In genomic region chr1:168734271-168734670, GRCh38 we compare ENCODE assay signal across 14 cellular contexts. TPM values are rescaled to one million over a fixed set of nuclear protein-coding genes. Genes with fewer than 3 reads are reported as not detected.
"Had no signal": no experiment of that assay in that cellular context is flagged by ENCODE, and none has a peak within 500 bp of the region (broad histone marks: within the 10 kb centered on the region; RNA-seq: fewer than 3 reads in every experiment).

No MANE protein-coding gene starts in this region.

- H3K9me3 ChIP-seq: tibial artery had no signal

- H3K4me1 ChIP-seq: tibial artery had no signal

- H3K36me3 ChIP-seq: tibial artery had no signal

- H3K4me3 ChIP-seq: skin epidermis, tibial artery had no signal

- DNase-seq: activated B cell treated with CpG ODN at 0.5 μM for 24 hours; activated CD4-positive, alpha-beta T cell treated with anti-CD3 and anti-CD28 coated beads, Interleukin-2, amount 10 ng/mL, durations not matched to agents 7 days and 5 days; activated naive CD4-positive, alpha-beta T cell treated with anti-CD3 and anti-CD28 coated beads, Interleukin-2, amount 10 ng/mL, durations not matched to agents 7 days and 5 days; activated T-cell treated with anti-CD3 and anti-CD28 coated beads for 4 hours; central memory CD4-positive, alpha-beta T cell; erythroblast; glutamatergic neuron; mesendoderm; T-helper 2 cell; tibial artery had no signal

- H3K27me3 ChIP-seq: tibial artery had no signal

- H3K27ac ChIP-seq: skin epidermis, tibial artery had no signal

RNA-seq across cellular contexts. Expression of gene DPT, which starts 5.3 kb away (rescaled TPM):
- total RNA-seq: activated B cell treated with CpG ODN at 0.5 μM for 24 hours; activated CD4-positive, alpha-beta T cell treated with anti-CD3 and anti-CD28 coated beads, Interleukin-2, amount 10 ng/mL, durations not matched to agents 7 days and 5 days; activated CD8-positive, alpha-beta memory T cell treated with anti-CD3 and anti-CD28 coated beads for 36 hours; activated T-helper 2 cell treated with anti-CD3 and anti-CD28 coated beads, Interferon-gamma antibody, Interleukin-2, Interleukin-4, amounts not matched to agents 10 μg/mL and 5 μg/mL and 100 μg/mL, durations not matched to agents 14 hours and 24 hours and 36 hours had no signal
- polyA plus RNA-seq: neural cell had no signal
